10 cellular contexts compared by ENCODE assay signal in genomic region chr5:124825250-124825982, GRCh38.
DNase-seq lines count a peak whose midpoint lies in the region; ATAC-seq and TF ChIP-seq lines count a peak whose summit lies in the region.
"Had no signal": no experiment of that assay in that cellular context is flagged by ENCODE, and none has a peak within 500 bp of the region (broad histone marks: within the 10 kb centered on the region; RNA-seq: fewer than 3 reads in every experiment).

No MANE protein-coding gene starts in this region.

- peak overlapping the region; percentile 95 for H2AFZ ChIP-seq in OCI-LY7 (ENCODE audit: low read length)

- no peaks in the 10 kb centered on the region for H4K20me1 ChIP-seq in OCI-LY7 (ENCODE audit: insufficient read depth, low read length)

- H3K9me3 Mint-ChIP-seq in MCF 10A (ENCODE audit: unreplicated experiment) = no peaks in the 10 kb centered on the region

- H3K79me2 ChIP-seq in OCI-LY7 (ENCODE audit: insufficient read depth, low read depth, low read length) = no peaks in the 10 kb centered on the region

- H3K27ac ChIP-seq in breast epithelium (no peak overlapping the region), OCI-LY7 (ENCODE audit: low read depth, low read length, poor library complexity, severe bottlenecking) (peak overlapping the region; percentile 80), uterus (peak overlapping the region; percentile 2 to 51)

- TSS peak; percentile 59 for BruUV-seq in MCF 10A (replicated peaks; lab: Mats Ljungman, UMichigan)
- no TSS peak for BruUV-seq in OCI-LY7 (replicated peaks; lab: Mats Ljungman, UMichigan)

- H3K36me3 ChIP-seq in breast epithelium (no peaks in the 10 kb centered on the region), OCI-LY7 (ENCODE audit: insufficient read depth, low read length) (no peaks in the 10 kb centered on the region), uterus (no peaks in the 10 kb centered on the region)

- TF ChIP-seq CTCF in MCF 10A (IDR thresholded peaks at IDR 0.05; ENCODE audit: unreplicated experiment) (no peak), breast epithelium (IDR thresholded peaks at IDR 0.05) (no peak), OCI-LY7 (conservative IDR thresholded peaks at IDR 0.05; ENCODE audit: low read length) (no peak), uterus (IDR thresholded peaks at IDR 0.05) (no peak)

- TF ChIP-seq POLR2A in breast epithelium (IDR thresholded peaks at IDR 0.05) (no peak), uterus (IDR thresholded peaks at IDR 0.05) (no peak)

- peak overlapping the region; percentile 71 for H3K4me2 ChIP-seq in OCI-LY7 (ENCODE audit: low read length)

- CTCF ChIA-PET in MCF 10A (lab: Yijun Ruan, JAX) (interaction anchor here (0.6 kb wide), 4 partner anchors 28 to 1420 kb away, joined by 3 to 4 read pairs (median 3); no protein-coding TSS in a partner anchor), OCI-LY7 (lab: Charles Lee; ENCODE audit: unreplicated experiment) (no interaction called here)

- intact Hi-C loops in MCF 10A (cut with micrococcal nuclease) (loop anchor here (10.0 kb wide), 1 partner anchor 1151 kb away; no protein-coding TSS in a partner anchor), breast epithelium (cut with DNase I; ENCODE audit: low total_unique reads) (no loop called here), OCI-LY7 (cut with micrococcal nuclease; ENCODE audit: unreplicated experiment) (loop anchor here (2.0 to 5.0 kb wide), 3 partner anchors 78 to 181 kb away; partner anchors contain the start of gene ZNF608), uterus (cut with DNase I; ENCODE audit: low total_unique reads) (no loop called here)

- peak overlapping the region; percentile 89 for H3K27ac Mint-ChIP-seq in MCF 10A (ENCODE audit: low read depth, unreplicated experiment)

- no peaks in the 10 kb centered on the region for H3K9me3 ChIP-seq in breast epithelium
- H3K9me3 ChIP-seq in OCI-LY7 (ENCODE audit: low read length) = no peaks in the 10 kb centered on the region
- H3K9me3 ChIP-seq in uterus = no peaks in the 10 kb centered on the region

- ATAC-seq in HG02970 (IDR thresholded peaks at IDR 0.05; ENCODE audit: low FRiP score, unreplicated experiment) (peak; percentile 76), HG03196 (IDR thresholded peaks at IDR 0.05; ENCODE audit: unreplicated experiment) (no peak), left lobe of liver (no peak)

- no peaks in the 10 kb centered on the region for H3K9me2 ChIP-seq in OCI-LY7 (ENCODE audit: insufficient read depth, low read length)

- DNase-seq in MCF 10A (ENCODE audit: unreplicated experiment) (no peak), breast epithelium (ENCODE audit: low spot score in 2 of 2) (no peak), OCI-LY7 (ENCODE audit: low spot score) (peak; percentile 93), uterus (no peak), left lobe of liver (ENCODE audit: low spot score) (no peak), midbrain (lab: John Stamatoyannopoulos, UW) (no peak)
- DNase-seq: activated naive CD4-positive, alpha-beta T cell treated with anti-CD3 and anti-CD28 coated beads, Interleukin-2, amount 50 U/mL, for 16 hours; NCI-H774 had no signal

- peaks cover 30% of the 10 kb centered on the region for H3K4me1 Mint-ChIP-seq in MCF 10A (ENCODE audit: insufficient read depth, unreplicated experiment)

- no peaks in the 10 kb centered on the region for H3K27me3 Mint-ChIP-seq in MCF 10A (ENCODE audit: insufficient read depth, unreplicated experiment)

- H3K27me3 ChIP-seq in breast epithelium = no peaks in the 10 kb centered on the region
- H3K27me3 ChIP-seq in uterus = no peaks in the 10 kb centered on the region

- no peaks in the 10 kb centered on the region for H3K36me3 Mint-ChIP-seq in MCF 10A (ENCODE audit: insufficient read depth, unreplicated experiment)

- no peaks in the 10 kb centered on the region for H3K4me1 ChIP-seq in breast epithelium
- H3K4me1 ChIP-seq in OCI-LY7 (ENCODE audit: insufficient read depth, low read length, poor library complexity, severe bottlenecking) = peaks cover 33% of the 10 kb centered on the region
- H3K4me1 ChIP-seq in uterus = no peaks in the 10 kb centered on the region

- peak overlapping the region; percentile 55 for H3K4me3 Mint-ChIP-seq in MCF 10A (ENCODE audit: unreplicated experiment)

- POLR2A ChIA-PET in MCF 10A (lab: Yijun Ruan, JAX) = interaction anchor here (0.6 to 8.6 kb wide), 27 partner anchors 8 to 1284 kb away, joined by 3 to 138 read pairs (median 6); partner anchors contain the start of gene ZNF608
- POLR2A ChIA-PET in OCI-LY7 (lab: Charles Lee) = interaction anchor here (0.6 to 1.9 kb wide), 17 partner anchors 12 to 889 kb away, joined by 3 to 9 read pairs (median 4); no protein-coding TSS in a partner anchor

- no peak overlapping the region for H3K4me3 ChIP-seq in breast epithelium
- H3K4me3 ChIP-seq in OCI-LY7 (ENCODE audit: low read depth, low read length, poor library complexity, severe bottlenecking) = peak overlapping the region; percentile 46
- no peak overlapping the region for H3K4me3 ChIP-seq in uterus

Comparison
In these comparisons a context has a peak if more than half of its experiments do, and no peak if none do; other contexts are left out.
1. intact Hi-C loops: an anchor here in MCF 10A (10.0 kb wide) and OCI-LY7 (2.0 to 5.0 kb wide); none called in breast epithelium and uterus.
2. H3K27ac ChIP-seq: peak in OCI-LY7 (single experiment) and uterus (2 of 2); none in breast epithelium (0 of 2).